ENCODE assay signal across 8 cellular contexts in genomic region chr14:58244556-58245387, GRCh38. TPM values are rescaled to one million over a fixed set of nuclear protein-coding genes. Genes with fewer than 3 reads are reported as not detected.
A peak's percentile ranks its signal among the peaks of the same experiment; 100 is the strongest.
DNase-seq lines count a peak whose midpoint lies in the region; ATAC-seq and TF ChIP-seq lines count a peak whose summit lies in the region.

PSMA3 (plus strand) TSS chr14:58244843; CDS start chr14:58244921, 78 bp downstream.

- H3K36me3 Mint-ChIP-seq in natural killer cell: no peaks in the 10 kb centered on the region

- no peak for TF ChIP-seq CTCF in natural killer cell (IDR thresholded peaks at IDR 0.05)

- intact Hi-C loops in natural killer cell (cut with micrococcal nuclease): loop anchor here (1.0 to 10.0 kb wide), 4 partner anchors 44 to 182 kb away; partner anchors contain the start of genes ACTR10, ARID4A, KIAA0586 and TIMM9

- ATAC-seq in natural killer cell: peak; percentile 88 to 97 (median 92)

- 0 out of 2 replicates have a peak, but pooled peaks cover 1% of the 10 kb centered on the region for H3K36me3 ChIP-seq in H7 (replicated peaks; ENCODE audit: control insufficient read depth, insufficient read depth, low read length)

- H3K27me3 Mint-ChIP-seq in natural killer cell (ENCODE audit: low read depth in 2 of 2): no peaks in the 10 kb centered on the region

- peaks cover 29 to 35% of the 10 kb centered on the region in 2 donors for H3K4me1 Mint-ChIP-seq in natural killer cell

- peak within 1 kb of the TSS; percentile 95 to 99 for H3K27ac Mint-ChIP-seq in natural killer cell

- H3K27me3 ChIP-seq in H7 (ENCODE audit: control insufficient read depth, insufficient read depth, low read length): no peaks in the 10 kb centered on the region

- peak; percentile 99 for DNase-seq in ELF-1 (ENCODE audit: low read depth, low spot score)
- DNase-seq in H7: peak; percentile 92
- peak; percentile 97 for DNase-seq in M059J (ENCODE audit: low read depth)
- DNase-seq in SHP77 (lab: John Stamatoyannopoulos, UW): peak; percentile 97 to 98
- peak; percentile 96 for DNase-seq in activated effector memory CD4-positive, alpha-beta T cell treated with Interleukin-2 at 50 U/mL for 16 hours
- peak; percentile 96 for DNase-seq in fibroblast of peridontal ligament (ENCODE audit: extremely low read depth)
- DNase-seq in natural killer cell: peak; percentile 97
- peak; percentile 96 for DNase-seq in stimulated activated naive CD4-positive, alpha-beta T cell treated with Interleukin-2 at 50 U/mL for 16 hours (lab: John Stamatoyannopoulos, UW)

- peak within 1 kb of the TSS; percentile 93 for H3K4me3 ChIP-seq in H7 (ENCODE audit: insufficient read depth, low read depth, low read length)

- H3K9me3 Mint-ChIP-seq in natural killer cell: no peaks in the 10 kb centered on the region

- peak within 1 kb of the TSS; percentile 99 for H3K4me3 Mint-ChIP-seq in natural killer cell

RNA-seq across cellular contexts. Expression of gene PSMA3, which starts in this region (rescaled TPM):
- total RNA-seq in H7 (2014; rRNA removed; shearing (Covaris generic)): 132 and 136 TPM in 2 replicates
- total RNA-seq in M059J (2014; rRNA removed; shearing (Covaris generic)): 153 and 232 TPM in 2 replicates
- 100 to 1,000 TPM; 107 to 120 (median 115) TPM for total RNA-seq in natural killer cell

Comparison
In these comparisons a context has a peak if more than half of its experiments do, and no peak if none do; other contexts are left out.
1. Peak in every context shown above with its lines: DNase-seq, ATAC-seq and H3K4me3 ChIP-seq.